In genomic region chr7:34042406-34042805, GRCh38 we compare ENCODE assay signal across 18 cellular contexts.
A peak's percentile ranks its signal among the peaks of the same experiment; 100 is the strongest.
DNase-seq lines count a peak whose midpoint lies in the region; ATAC-seq and TF ChIP-seq lines count a peak whose summit lies in the region.
"Had no signal": no experiment of that assay in that cellular context is flagged by ENCODE, and none has a peak within 500 bp of the region (broad histone marks: within the 10 kb centered on the region; RNA-seq: fewer than 3 reads in every experiment).

No MANE protein-coding gene starts in this region.

- H3K27ac Mint-ChIP-seq in neural progenitor cell = no peak overlapping the region
- H3K27ac Mint-ChIP-seq: CD4-positive, CD25-positive, alpha-beta regulatory T cell; T-cell had no signal

- H3K9ac ChIP-seq in PC-3 (ENCODE audit: low read length) (no peak overlapping the region), neural progenitor cell (no peak overlapping the region)

- POLR2A ChIA-PET in PC-3 (lab: Charles Lee; ENCODE audit: unreplicated experiment) = no interaction called here

- no peak overlapping the region for H3K4me3 ChIP-seq in PC-3 (ENCODE audit: low read length)
- no peak overlapping the region for H3K4me3 ChIP-seq in choroid plexus epithelial cell (ENCODE audit: low read depth, low read length)
- H3K4me3 ChIP-seq in neural progenitor cell = no peak overlapping the region

- H3F3A ChIP-seq in PC-3 (ENCODE audit: low read length, unreplicated experiment) = no peaks in the 10 kb centered on the region
- H3F3A ChIP-seq in neural progenitor cell (ENCODE audit: low read depth) = no peaks in the 10 kb centered on the region

- H4K20me1 ChIP-seq in PC-3 (ENCODE audit: low read length) (no peaks in the 10 kb centered on the region), neural progenitor cell (ENCODE audit: low read depth) (no peaks in the 10 kb centered on the region)

- BruUV-seq in PC-3 (replicated peaks; lab: Mats Ljungman, UMichigan) = no TSS peak

- no peak for ATAC-seq in PC-3
- no peak for ATAC-seq in sciatic nerve
- ATAC-seq: T-cell had no signal

- peaks cover 5% of the 10 kb centered on the region for H3K4me1 Mint-ChIP-seq in neural progenitor cell
- H3K4me1 Mint-ChIP-seq: CD4-positive, CD25-positive, alpha-beta regulatory T cell; T-cell had no signal

- no peaks in the 10 kb centered on the region for H3K9me3 Mint-ChIP-seq in neural progenitor cell
- H3K9me3 Mint-ChIP-seq: T-cell had no signal

- H2AFZ ChIP-seq in PC-3 (ENCODE audit: low read length) (no peak overlapping the region), neural progenitor cell (replicated peaks) (no peak overlapping the region)

- H3K79me2 ChIP-seq in PC-3 (ENCODE audit: low read length) (no peaks in the 10 kb centered on the region), neural progenitor cell (ENCODE audit: low read depth) (no peaks in the 10 kb centered on the region)

- no peaks in the 10 kb centered on the region for H3K9me3 ChIP-seq in PC-3 (ENCODE audit: low read length)
- H3K9me3 ChIP-seq in neural progenitor cell (ENCODE audit: low read depth) = no peaks in the 10 kb centered on the region

- H3K27ac ChIP-seq in PC-3 (ENCODE audit: low read length) (no peak overlapping the region), neural progenitor cell (no peak overlapping the region)
- H3K27ac ChIP-seq: 22Rv1 had no signal

- H3K4me3 Mint-ChIP-seq in neural progenitor cell = no peak overlapping the region
- H3K4me3 Mint-ChIP-seq: CD4-positive, CD25-positive, alpha-beta regulatory T cell; T-cell had no signal

- CTCF ChIA-PET in PC-3 (lab: Charles Lee) = no interaction called here

- H3K4me2 ChIP-seq in PC-3 (ENCODE audit: low read length) (no peak overlapping the region), neural progenitor cell (no peak overlapping the region)

- intact Hi-C loops in PC-3 (cut with micrococcal nuclease) (no loop called here), sciatic nerve (cut with DNase I) (no loop called here)

- H3K36me3 ChIP-seq in PC-3 (ENCODE audit: low read depth, low read length) (no peaks in the 10 kb centered on the region), neural progenitor cell (no peaks in the 10 kb centered on the region)

- DNase-seq in A172 (ENCODE audit: low spot score) = peak; percentile 61
- DNase-seq in GM03348 (ENCODE audit: low spot score) = peak; percentile 58
- peak; percentile 17 for DNase-seq in PC-3
- DNase-seq in choroid plexus epithelial cell (ENCODE audit: low read depth) = peak; percentile 37
- DNase-seq in sciatic nerve (ENCODE audit: low spot score) = no peak
- no peak for DNase-seq in activated T-cell treated with anti-CD3 and anti-CD28 coated beads, Interleukin-2, amount 50 U/mL, for 1 hour
- DNase-seq in neural progenitor cell (ENCODE audit: low spot score) = no peak
- DNase-seq in T-helper 1 cell = no peak
- DNase-seq: AML-193; CD4-positive, CD25-positive, alpha-beta regulatory T cell; DMS79; NCI-H1417; NCI-H1930; NCI-H2171; NCI-H748 treated with DMSO at 0.1 percent for 48 hours; SIG-M5; T-cell had no signal

- H3K36me3 Mint-ChIP-seq in neural progenitor cell = no peaks in the 10 kb centered on the region
- H3K36me3 Mint-ChIP-seq: CD4-positive, CD25-positive, alpha-beta regulatory T cell; T-cell had no signal

- H3K27me3 Mint-ChIP-seq in neural progenitor cell (ENCODE audit: insufficient read depth, low read depth) = peaks cover 2% of the 10 kb centered on the region
- H3K27me3 Mint-ChIP-seq: T-cell had no signal

- H3K4me1 ChIP-seq in PC-3 (ENCODE audit: insufficient read depth, low read length) = no peaks in the 10 kb centered on the region
- H3K4me1 ChIP-seq in neural progenitor cell = no peaks in the 10 kb centered on the region

- TF ChIP-seq CTCF in PC-3 (conservative IDR thresholded peaks at IDR 0.05; ENCODE audit: low read depth, low read length) = no peak
- no peak for TF ChIP-seq CTCF in choroid plexus epithelial cell (conservative IDR thresholded peaks at IDR 0.05; ENCODE audit: low read depth, low read length)
- no peak for TF ChIP-seq CTCF in neural progenitor cell (IDR thresholded peaks at IDR 0.05)

- no peaks in the 10 kb centered on the region for H3K9me2 ChIP-seq in PC-3 (replicated peaks; ENCODE audit: low read length)

- H3K27me3 ChIP-seq in PC-3 (ENCODE audit: low read length) = 0 out of 2 replicates have a peak, but pooled peaks cover 3% of the 10 kb centered on the region
- H3K27me3 ChIP-seq in neural progenitor cell = no peaks in the 10 kb centered on the region

Comparison
In these comparisons a context has a peak if more than half of its experiments do, and no peak if none do; other contexts are left out.
1. DNase-seq: peak in A172 (single experiment), GM03348 (single experiment), PC-3 (single experiment) and choroid plexus epithelial cell (single experiment); none in sciatic nerve (single experiment), activated T-cell treated with anti-CD3 and anti-CD28 coated beads, Interleukin-2, amount 50 U/mL, for 1 hour (single experiment), neural progenitor cell (single experiment) and T-helper 1 cell (0 of 5).